9 cellular contexts compared by ENCODE assay signal in genomic region chr11:119108857-119109221, GRCh38. TPM values are rescaled to one million over a fixed set of nuclear protein-coding genes. Genes with fewer than 3 reads are reported as not detected.
DNase-seq lines count a peak whose midpoint lies in the region; ATAC-seq, FAIRE-seq and TF ChIP-seq lines count a peak whose summit lies in the region.
"Had no signal": no experiment of that assay in that cellular context is flagged by ENCODE, and none has a peak within 500 bp of the region (broad histone marks: within the 10 kb centered on the region; RNA-seq: fewer than 3 reads in every experiment).

No MANE protein-coding gene starts in this region.

- peak; percentile 63 for FAIRE-seq in GM19239 (lab: Jason Lieb, UNC)

- H3K36me3 ChIP-seq in SJCRH30: no peaks in the 10 kb centered on the region
- H3K36me3 ChIP-seq in fibroblast of lung (ENCODE audit: control insufficient read depth, insufficient read depth, low read length): peaks cover 6% of the 10 kb centered on the region
- peaks cover 23% of the 10 kb centered on the region for H3K36me3 ChIP-seq in skeletal muscle satellite cell (ENCODE audit: insufficient read depth, low read length)

- no peak overlapping the region for H3K27ac ChIP-seq in SJCRH30
- H3K27ac ChIP-seq in fibroblast of lung (ENCODE audit: insufficient read depth, low read length): no peak overlapping the region

- TF ChIP-seq CTCF in fibroblast of lung (conservative IDR thresholded peaks at IDR 0.05 in 1 of 2, IDR thresholded peaks at IDR 0.05 in 1 of 2; ENCODE audit: low read depth in 1 of 2, low read length in 2 of 2): no peak

- no peaks in the 10 kb centered on the region for H4K20me1 ChIP-seq in fibroblast of lung (ENCODE audit: control insufficient read depth, extremely low read depth, insufficient read depth, low read length)

- no peak overlapping the region for H3K9ac ChIP-seq in fibroblast of lung (ENCODE audit: insufficient read depth, low read length)
- H3K9ac ChIP-seq in skeletal muscle satellite cell (ENCODE audit: low read depth, low read length): no peak overlapping the region

- H3K9me3 ChIP-seq in SJCRH30 (replicated peaks): no peaks in the 10 kb centered on the region
- no peaks in the 10 kb centered on the region for H3K9me3 ChIP-seq in fibroblast of lung (ENCODE audit: control insufficient read depth, insufficient read depth, low read depth, low read length)
- H3K9me3 ChIP-seq in skeletal muscle satellite cell (replicated peaks; ENCODE audit: low read length): no peaks in the 10 kb centered on the region
- H3K9me3 ChIP-seq: body of pancreas had no signal

- DNase-seq in GM19239 (ENCODE audit: insufficient read length, low spot score) (no peak), SJCRH30 (no peak), fibroblast of lung (ENCODE audit: low read depth in 2 of 2) (no peak), Kasumi-1 (lab: John Stamatoyannopoulos, UW) (no peak)
- DNase-seq in activated CD4-positive, alpha-beta T cell treated with anti-CD3 and anti-CD28 coated beads for 4 hours: no peak

- H3K4me2 ChIP-seq in fibroblast of lung (ENCODE audit: extremely low read depth, insufficient read depth, low read length) (peak overlapping the region; percentile 91), skeletal muscle satellite cell (ENCODE audit: low read length) (peak overlapping the region; percentile 94)

- H3K4me3 ChIP-seq in SJCRH30 (peak overlapping the region; percentile 91; the same call in 1 of the 2 replicates), fibroblast of lung (replicated peaks in 1 of 4; ENCODE audit: control extremely low read depth in 1 of 4, insufficient read depth in 1 of 4, low read depth in 3 of 4, low read length in 4 of 4) (peak overlapping the region; percentile 61 to 76 (median 70)), skeletal muscle satellite cell (ENCODE audit: low read length) (peak overlapping the region; percentile 88)

- H3K4me1 ChIP-seq in SJCRH30 (peaks cover 8% of the 10 kb centered on the region), fibroblast of lung (ENCODE audit: control insufficient read depth, extremely low read depth, insufficient read depth, low read length) (peaks cover 12% of the 10 kb centered on the region), skeletal muscle satellite cell (ENCODE audit: control insufficient read depth, insufficient read depth, low read length) (peaks cover 18% of the 10 kb centered on the region)

- peaks cover 9% of the 10 kb centered on the region for H3K79me2 ChIP-seq in fibroblast of lung (ENCODE audit: control insufficient read depth, insufficient read depth, low read length)

- no peak for ATAC-seq in HG03571 (IDR thresholded peaks at IDR 0.05; ENCODE audit: unreplicated experiment)
- no peak for ATAC-seq in HG03457 (IDR thresholded peaks at IDR 0.05; ENCODE audit: unreplicated experiment)

- H3K27me3 ChIP-seq in SJCRH30 (no peaks in the 10 kb centered on the region), fibroblast of lung (ENCODE audit: control insufficient read depth, insufficient read depth, low read length) (no peaks in the 10 kb centered on the region), skeletal muscle satellite cell (ENCODE audit: control insufficient read depth, insufficient read depth, low read length) (no peaks in the 10 kb centered on the region)
- H3K27me3 ChIP-seq: body of pancreas had no signal

- no peak overlapping the region for H2AFZ ChIP-seq in fibroblast of lung (ENCODE audit: low read length)

RNA-seq across cellular contexts. Expression of gene C2CD2L, which starts 1.7 kb away (rescaled TPM):
- total RNA-seq in SJCRH30 (2014; rRNA removed; shearing (Covaris generic)): 4.1 and 4.8 TPM in 2 replicates
- total RNA-seq in fibroblast of lung: 1.8 and 3.0 TPM in 2 replicates
- 3.0 and 4.2 TPM in 2 replicates for polyA plus RNA-seq in fibroblast of lung
- 3.5 and 5.1 TPM in 2 replicates for polyA plus RNA-seq in fibroblast of lung (2012)
- polyA minus RNA-seq in fibroblast of lung (ENCODE audit: low replicate concordance): 4.8 and 25.7 TPM in 2 replicates
- total RNA-seq in skeletal muscle satellite cell (2012; rRNA removed): 2.8 and 3.0 TPM in 2 replicates

RNA-seq across cellular contexts. Expression of gene DPAGT1, which starts 7.2 kb away (rescaled TPM):
- 23.7 and 24.0 TPM in 2 replicates for total RNA-seq in SJCRH30 (2014; rRNA removed; shearing (Covaris generic))
- 14.5 and 14.6 TPM in 2 replicates for total RNA-seq in fibroblast of lung
- polyA plus RNA-seq in fibroblast of lung: 44.9 and 53.0 TPM in 2 replicates
- polyA plus RNA-seq in fibroblast of lung (2012): 24.0 and 28.0 TPM in 2 replicates
- 120 and 128 TPM in 2 replicates for polyA minus RNA-seq in fibroblast of lung (ENCODE audit: low replicate concordance)
- 21.3 and 31.2 TPM in 2 replicates for total RNA-seq in skeletal muscle satellite cell (2012; rRNA removed)

RNA-seq across cellular contexts. Expression of gene HINFP, which starts 12.5 kb away (rescaled TPM):
- 14.4 and 15.2 TPM in 2 replicates for total RNA-seq in SJCRH30 (2014; rRNA removed; shearing (Covaris generic))
- 13.5 and 14.4 TPM in 2 replicates for total RNA-seq in fibroblast of lung
- polyA plus RNA-seq in fibroblast of lung: 12.4 and 13.1 TPM in 2 replicates
- 7.7 and 8.2 TPM in 2 replicates for polyA plus RNA-seq in fibroblast of lung (2012)
- 23.0 and 24.0 TPM in 2 replicates for polyA minus RNA-seq in fibroblast of lung (ENCODE audit: low replicate concordance)
- total RNA-seq in skeletal muscle satellite cell (2012; rRNA removed): 8.3 and 10.4 TPM in 2 replicates

RNA-seq across cellular contexts. Expression of gene HMBS, which starts 24.2 kb away (rescaled TPM):
- 10.1 and 14.3 TPM in 2 replicates for total RNA-seq in SJCRH30 (2014; rRNA removed; shearing (Covaris generic))
- total RNA-seq in fibroblast of lung: 6.9 and 9.4 TPM in 2 replicates
- 23.8 and 36.6 TPM in 2 replicates for polyA plus RNA-seq in fibroblast of lung
- 27.3 and 41.7 TPM in 2 replicates for polyA plus RNA-seq in fibroblast of lung (2012)
- polyA minus RNA-seq in fibroblast of lung (ENCODE audit: low replicate concordance): 39.2 and 56.3 TPM in 2 replicates
- 10.5 and 15.0 TPM in 2 replicates for total RNA-seq in skeletal muscle satellite cell (2012; rRNA removed)

RNA-seq across cellular contexts. Expression of gene ABCG4, which starts 40.0 kb away (rescaled TPM):
- 0.08 TPM in 1 of 2 replicates, not detected in the other for total RNA-seq in SJCRH30 (2014; rRNA removed; shearing (Covaris generic))
- total RNA-seq in fibroblast of lung: under 0.01 and 0.17 TPM in 2 replicates
- polyA plus RNA-seq in fibroblast of lung: 0.05 and 0.12 TPM in 2 replicates
- 0.23 and 0.30 TPM in 2 replicates for polyA plus RNA-seq in fibroblast of lung (2012)
- 0.63 and 0.93 TPM in 2 replicates for polyA minus RNA-seq in fibroblast of lung (ENCODE audit: low replicate concordance)
- total RNA-seq in skeletal muscle satellite cell (2012; rRNA removed): not detected in 2 replicates
